Comparison of ENCODE assay signal across 29 cellular contexts in the genomic region with DNA sequence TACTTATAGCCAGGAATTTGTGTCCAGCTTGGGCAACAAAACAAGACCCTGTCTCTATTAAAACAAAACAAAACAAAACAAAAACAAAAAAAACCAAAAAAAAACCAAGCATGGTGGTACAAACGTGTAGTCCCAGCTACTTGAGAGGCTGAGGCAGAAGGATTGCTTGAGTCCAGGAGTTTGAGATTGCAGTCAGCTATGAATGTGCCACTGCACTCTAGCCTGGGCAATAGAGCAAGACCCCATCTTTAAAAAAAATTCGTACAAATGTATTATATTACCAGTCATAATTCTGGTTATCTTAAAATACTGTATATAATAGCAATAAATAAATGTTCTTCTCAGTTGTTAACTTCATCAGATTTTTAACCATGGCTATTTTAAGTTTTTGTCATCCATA.
"Had no signal": no experiment of that assay in that cellular context is flagged by ENCODE, and none has a peak within 500 bp of the region (broad histone marks: within the 10 kb centered on the region; RNA-seq: fewer than 3 reads in every experiment).

No MANE protein-coding gene starts in this region.

- H3K27ac ChIP-seq: stomach, suprapubic skin, testis, thoracic aorta, thyroid gland, tibial artery, tibial nerve, transverse colon, upper lobe of left lung, upper lobe of right lung, uterus, vagina had no signal

- H3K9me3 Mint-ChIP-seq: stimulated activated effector memory CD8-positive, alpha-beta T cell treated with anti-CD3 and anti-CD28 coated beads, Interleukin-12 subunit alpha, Interleukin-12 subunit beta, amount 100 ng/mL, for 72 hours; stimulated activated memory B cell treated with anti-CD40 and anti-IgM and Interleukin-4, amounts not matched to agents 10 μg/mL and 1 μg/mL and 100 μg/mL, for 72 hours; stimulated activated naive B cell treated with anti-CD40 and anti-IgM and Interleukin-4, amounts not matched to agents 10 μg/mL and 1 μg/mL and 100 μg/mL, for 72 hours; stimulated activated naive CD8-positive, alpha-beta T cell treated with anti-CD3 and anti-CD28 coated beads, Interleukin-15, amount 100 ng/mL, for 72 hours; stimulated activated naive CD8-positive, alpha-beta T cell treated with anti-CD3 and anti-CD28 coated beads, Interleukin-15, Interleukin-2, amounts not matched to agents 100 ng/mL and 50 ng/mL, for 24 hours; type B pancreatic cell had no signal

- H3K36me3 ChIP-seq: stomach, suprapubic skin, thoracic aorta, thyroid gland, tibial artery, tibial nerve, transverse colon, upper lobe of left lung, upper lobe of right lung, uterus, vagina had no signal

- DNase-seq: stimulated activated CD4-positive, alpha-beta T cell treated with anti-CD3 and anti-CD28 coated beads, Interleukin-2, amount 100 ng/mL, for 48 hours; stimulated activated CD4-positive, alpha-beta T cell treated with anti-CD3 and anti-CD28 coated beads, Interleukin-4, amount 100 ng/mL, for 1 hour; stimulated activated CD4-positive, alpha-beta T cell treated with anti-CD3 and anti-CD28 coated beads, Interleukin-4, amount 100 ng/mL, for 24 hours; stimulated activated CD4-positive, alpha-beta T cell treated with anti-CD3 and anti-CD28 coated beads, Interleukin-4, amount 100 ng/mL, for 4 hours; stimulated activated CD8-positive, alpha-beta memory T cell treated with anti-CD3 and anti-CD28 coated beads, Interleukin-4, amount 100 ng/mL, for 48 hours; stimulated activated naive B cell treated with anti-CD40 and anti-IgM and Interleukin-4, amounts not matched to agents 10 μg/mL and 1 μg/mL and 100 μg/mL, for 72 hours; stimulated activated naive CD4-positive, alpha-beta T cell; stimulated activated naive CD4-positive, alpha-beta T cell treated with Interleukin-2 at 50 U/mL for 16 hours; stimulated activated naive CD8-positive, alpha-beta T cell treated with anti-CD3 and anti-CD28 coated beads, Interleukin-15, amount 100 ng/mL, for 72 hours; stimulated activated naive CD8-positive, alpha-beta T cell treated with anti-CD3 and anti-CD28 coated beads, Interleukin-15, Interleukin-2, amounts not matched to agents 100 U/mL and 50 U/mL, for 24 hours; stomach; substantia nigra; testis; thyroid gland; tibial artery; transverse colon; trophoblast cell; upper lobe of left lung; upper lobe of right lung; uterus had no signal

- H3K9me3 ChIP-seq: stomach, suprapubic skin, testis, thoracic aorta, thyroid gland, tibial artery, tibial nerve, transverse colon, upper lobe of left lung, upper lobe of right lung, uterus, vagina had no signal

- H3K4me3 Mint-ChIP-seq: stimulated activated effector memory CD8-positive, alpha-beta T cell treated with anti-CD3 and anti-CD28 coated beads, Interleukin-12 subunit alpha, Interleukin-12 subunit beta, amount 100 ng/mL, for 72 hours; stimulated activated memory B cell treated with anti-CD40 and anti-IgM and Interleukin-4, amounts not matched to agents 10 μg/mL and 1 μg/mL and 100 μg/mL, for 72 hours; stimulated activated naive B cell treated with anti-CD40 and anti-IgM and Interleukin-4, amounts not matched to agents 10 μg/mL and 1 μg/mL and 100 μg/mL, for 72 hours; stimulated activated naive CD8-positive, alpha-beta T cell treated with anti-CD3 and anti-CD28 coated beads, Interleukin-15, amount 100 ng/mL, for 72 hours; stimulated activated naive CD8-positive, alpha-beta T cell treated with anti-CD3 and anti-CD28 coated beads, Interleukin-15, Interleukin-2, amounts not matched to agents 100 ng/mL and 50 ng/mL, for 24 hours had no signal

- H3K4me3 ChIP-seq: stomach, suprapubic skin, testis, thoracic aorta, thyroid gland, tibial artery, tibial nerve, transverse colon, upper lobe of left lung, upper lobe of right lung, uterus, vagina had no signal

- H3K27me3 ChIP-seq: stomach, suprapubic skin, testis, thyroid gland, tibial artery, tibial nerve, transverse colon, upper lobe of left lung, upper lobe of right lung, uterus, vagina had no signal

- ATAC-seq: stimulated activated effector memory CD8-positive, alpha-beta T cell treated with anti-CD3 and anti-CD28 coated beads, Interleukin-12 subunit alpha, Interleukin-12 subunit beta, amount 100 ng/mL, for 72 hours; stimulated activated memory B cell treated with anti-CD40 and anti-IgM and Interleukin-4, amounts not matched to agents 10 μg/mL and 1 μg/mL and 100 μg/mL, for 72 hours; stimulated activated naive B cell treated with anti-CD40 and anti-IgM and Interleukin-4, amounts not matched to agents 10 μg/mL and 1 μg/mL and 100 μg/mL, for 72 hours; stimulated activated naive CD8-positive, alpha-beta T cell treated with anti-CD3 and anti-CD28 coated beads, Interleukin-15, amount 100 ng/mL, for 72 hours; stimulated activated naive CD8-positive, alpha-beta T cell treated with anti-CD3 and anti-CD28 coated beads, Interleukin-15, Interleukin-2, amounts not matched to agents 100 U/mL and 50 U/mL, for 24 hours; upper lobe of right lung had no signal

- H3K27ac Mint-ChIP-seq: stimulated activated effector memory CD8-positive, alpha-beta T cell treated with anti-CD3 and anti-CD28 coated beads, Interleukin-12 subunit alpha, Interleukin-12 subunit beta, amount 100 ng/mL, for 72 hours; stimulated activated memory B cell treated with anti-CD40 and anti-IgM and Interleukin-4, amounts not matched to agents 10 μg/mL and 1 μg/mL and 100 μg/mL, for 72 hours; stimulated activated naive B cell treated with anti-CD40 and anti-IgM and Interleukin-4, amounts not matched to agents 10 μg/mL and 1 μg/mL and 100 μg/mL, for 72 hours; stimulated activated naive CD8-positive, alpha-beta T cell treated with anti-CD3 and anti-CD28 coated beads, Interleukin-15, amount 100 ng/mL, for 72 hours; stimulated activated naive CD8-positive, alpha-beta T cell treated with anti-CD3 and anti-CD28 coated beads, Interleukin-15, Interleukin-2, amounts not matched to agents 100 ng/mL and 50 ng/mL, for 24 hours; type B pancreatic cell had no signal

- H3K27me3 Mint-ChIP-seq: type B pancreatic cell had no signal

- H3K4me1 ChIP-seq: uterus had no signal

- H3K36me3 Mint-ChIP-seq: stimulated activated effector memory CD8-positive, alpha-beta T cell treated with anti-CD3 and anti-CD28 coated beads, Interleukin-12 subunit alpha, Interleukin-12 subunit beta, amount 100 ng/mL, for 72 hours; stimulated activated memory B cell treated with anti-CD40 and anti-IgM and Interleukin-4, amounts not matched to agents 10 μg/mL and 1 μg/mL and 100 μg/mL, for 72 hours; stimulated activated naive B cell treated with anti-CD40 and anti-IgM and Interleukin-4, amounts not matched to agents 10 μg/mL and 1 μg/mL and 100 μg/mL, for 72 hours; type B pancreatic cell had no signal

- FAIRE-seq: urothelium cell line had no signal
